ENCODE assay signal across 19 cellular contexts in the genomic region with DNA sequence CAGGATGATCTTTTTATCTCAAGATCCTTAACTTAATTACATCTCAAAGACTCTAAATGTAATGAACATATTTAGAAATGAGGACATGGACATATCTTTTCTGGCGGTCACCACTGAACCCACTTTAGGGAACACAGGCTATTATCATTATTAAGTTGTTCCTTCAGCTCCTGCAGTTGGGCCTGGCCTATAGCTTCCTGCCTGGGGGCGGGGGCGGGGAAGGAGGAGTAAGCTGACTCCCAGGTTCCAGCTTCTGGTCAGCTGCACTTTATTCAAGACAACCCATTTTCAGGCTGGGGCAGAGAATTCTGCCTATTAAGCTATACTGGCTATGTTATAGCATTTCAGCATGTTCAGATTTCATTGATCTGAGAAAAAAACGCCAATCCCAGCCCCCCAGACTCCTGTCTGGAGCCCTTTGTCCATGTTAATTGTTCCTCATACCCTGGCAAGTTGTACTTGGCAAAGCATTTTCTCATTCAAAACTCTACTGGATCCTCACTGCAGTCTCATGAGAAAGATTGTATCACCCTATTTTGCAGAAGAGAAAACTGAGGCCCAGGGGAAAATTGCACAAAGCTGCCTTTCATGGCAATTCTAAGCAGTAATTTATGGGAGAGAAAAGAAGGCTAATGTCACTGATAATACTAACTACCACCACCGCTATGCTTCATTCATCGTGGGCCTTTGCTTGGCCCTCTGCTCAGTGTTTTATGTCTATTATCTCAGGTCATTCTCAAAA. TPM values are rescaled to one million over a fixed set of nuclear protein-coding genes. Genes with fewer than 3 reads are reported as not detected.
A peak's percentile ranks its signal among the peaks of the same experiment; 100 is the strongest.
DNase-seq lines count a peak whose midpoint lies in the region; ATAC-seq and TF ChIP-seq lines count a peak whose summit lies in the region.
"Had no signal": no experiment of that assay in that cellular context is flagged by ENCODE, and none has a peak within 500 bp of the region (broad histone marks: within the 10 kb centered on the region; RNA-seq: fewer than 3 reads in every experiment).

No MANE protein-coding gene starts in this region.

- no peaks in the 10 kb centered on the region; the same call in 1 of the 2 replicates for H3K9me3 Mint-ChIP-seq in WTC11
- H3K9me3 Mint-ChIP-seq: CD8-positive, alpha-beta T cell; HFFc6 had no signal

- DNase-seq in H7 (peak; percentile 44), WTC11 (ENCODE audit: low spot score) (no peak), esophagus muscularis mucosa (ENCODE audit: extremely low spot score) (no peak), glomerular visceral epithelial cell (ENCODE audit: extremely low spot score) (no peak), NCI-H187 (lab: John Stamatoyannopoulos, UW) (no peak)
- DNase-seq: BE2C; CD8-positive, alpha-beta T cell; COR-L47; DMS153; DMS79 treated with DMSO at 0.1 percent for 48 hours; EL; GF-D8; GOT3; HCEC 1CT; HFFc6 had no signal

- H3K27ac Mint-ChIP-seq in WTC11 = no peak overlapping the region
- H3K27ac Mint-ChIP-seq: CD8-positive, alpha-beta T cell; HFFc6 had no signal

- CTCF ChIA-PET in WTC11 (lab: Charles Lee) = interaction anchor here (0.5 to 0.6 kb wide), 4 partner anchors 31 to 1315 kb away, joined by 3 to 4 read pairs (median 3); no protein-coding TSS in a partner anchor

- no peak overlapping the region for H3K4me3 Mint-ChIP-seq in WTC11
- H3K4me3 Mint-ChIP-seq: CD8-positive, alpha-beta T cell; HFFc6 had no signal

- no peak for TF ChIP-seq EP300 in esophagus muscularis mucosa (IDR thresholded peaks at IDR 0.05)

- POLR2A ChIA-PET in WTC11 (lab: Charles Lee) = interaction anchor here (0.5 kb wide), 1 partner anchor 9 kb away, joined by 3 read pairs; no protein-coding TSS in a partner anchor

- WGBS in esophagus muscularis mucosa = 92% methylated on average over 6 of the region's 6 CpGs

- H3K4me1 Mint-ChIP-seq in WTC11 = peaks cover 37% of the 10 kb centered on the region

- peak overlapping the region; percentile 84 to 89 (median 87) for H3K27ac ChIP-seq in esophagus muscularis mucosa (replicated peaks in 1 of 4)
- H3K27ac ChIP-seq in stomach smooth muscle (ENCODE audit: low read length) = peak overlapping the region; percentile 91
- H3K27ac ChIP-seq: C4-2B had no signal

- TF ChIP-seq CTCF in WTC11 (IDR thresholded peaks at IDR 0.05) (no peak), esophagus muscularis mucosa (IDR thresholded peaks at IDR 0.05) (no peak)

- intact Hi-C loops in esophagus muscularis mucosa (cut with DNase I) = no loop called here

- peak; percentile 24; the same call in 1 of the 2 replicates for ATAC-seq in WTC11
- no peak for ATAC-seq in HG02973 (IDR thresholded peaks at IDR 0.05; ENCODE audit: unreplicated experiment)
- ATAC-seq: CD8-positive, alpha-beta T cell; HepG2 had no signal

- no peaks in the 10 kb centered on the region for H3K36me3 ChIP-seq in H7 (replicated peaks; ENCODE audit: control insufficient read depth, insufficient read depth, low read length)
- H3K36me3 ChIP-seq in esophagus muscularis mucosa = no peaks in the 10 kb centered on the region
- no peaks in the 10 kb centered on the region for H3K36me3 ChIP-seq in stomach smooth muscle (ENCODE audit: control insufficient read depth in 2 of 2, insufficient read depth in 2 of 2, low read length in 2 of 2)
- H3K36me3 ChIP-seq: BE2C had no signal

- no peak overlapping the region for H3K9ac ChIP-seq in stomach smooth muscle (ENCODE audit: low read length in 2 of 2)

- H3K4me1 ChIP-seq in esophagus muscularis mucosa (peaks cover 45 to 100% (median 98%) of the 10 kb centered on the region in 4 donors), stomach smooth muscle (ENCODE audit: control insufficient read depth, insufficient read depth, low read length) (peaks cover 93% of the 10 kb centered on the region)
- H3K4me1 ChIP-seq: BE2C had no signal

- H3K27me3 ChIP-seq in H7 (ENCODE audit: control insufficient read depth, insufficient read depth, low read length) (no peaks in the 10 kb centered on the region; the same call in 1 of the 2 replicates), esophagus muscularis mucosa (no peaks in the 10 kb centered on the region), stomach smooth muscle (ENCODE audit: control insufficient read depth in 1 of 2, insufficient read depth in 2 of 2, low read length in 2 of 2) (no peaks in the 10 kb centered on the region)
- H3K27me3 ChIP-seq: BE2C had no signal

- TF ChIP-seq POLR2A in esophagus muscularis mucosa (IDR thresholded peaks at IDR 0.05; ENCODE audit: low read depth) = no peak

- H3K9me3 ChIP-seq in esophagus muscularis mucosa = no peaks in the 10 kb centered on the region
- H3K9me3 ChIP-seq in stomach smooth muscle (ENCODE audit: control insufficient read depth in 2 of 2, low read length in 2 of 2) = no peaks in the 10 kb centered on the region
- H3K9me3 ChIP-seq: BE2C had no signal

- H3K27me3 Mint-ChIP-seq in WTC11 (ENCODE audit: low read depth) = peaks cover 5% of the 10 kb centered on the region

- H3K4me3 ChIP-seq in H7 (ENCODE audit: insufficient read depth, low read depth, low read length) (no peak overlapping the region), esophagus muscularis mucosa (no peak overlapping the region), stomach smooth muscle (ENCODE audit: low read length in 2 of 2) (no peak overlapping the region)

- no peaks in the 10 kb centered on the region for H3K36me3 Mint-ChIP-seq in WTC11
- H3K36me3 Mint-ChIP-seq: CD8-positive, alpha-beta T cell had no signal

TF ChIP-seq in WTC11, 78 proteins besides CTCF, POLR2A, EP300 and RAD21 (continues in another document):
- TF ChIP-seq TEAD4 (CRISPR knock-in tag; IDR thresholded peaks at IDR 0.05) (no peak), ZNF396 (CRISPR knock-in tag; IDR thresholded peaks at IDR 0.05; ENCODE audit: borderline replicate concordance) (no peak), ZNF317 (CRISPR knock-in tag; IDR thresholded peaks at IDR 0.05; ENCODE audit: borderline replicate concordance, low read depth) (no peak), TCF7 (CRISPR knock-in tag; IDR thresholded peaks at IDR 0.05; ENCODE audit: low read depth) (no peak), ZNF423 (CRISPR knock-in tag; IDR thresholded peaks at IDR 0.05) (no peak), EMX1 (CRISPR knock-in tag; IDR thresholded peaks at IDR 0.05) (no peak)
- TF ChIP-seq, protein P1, sequence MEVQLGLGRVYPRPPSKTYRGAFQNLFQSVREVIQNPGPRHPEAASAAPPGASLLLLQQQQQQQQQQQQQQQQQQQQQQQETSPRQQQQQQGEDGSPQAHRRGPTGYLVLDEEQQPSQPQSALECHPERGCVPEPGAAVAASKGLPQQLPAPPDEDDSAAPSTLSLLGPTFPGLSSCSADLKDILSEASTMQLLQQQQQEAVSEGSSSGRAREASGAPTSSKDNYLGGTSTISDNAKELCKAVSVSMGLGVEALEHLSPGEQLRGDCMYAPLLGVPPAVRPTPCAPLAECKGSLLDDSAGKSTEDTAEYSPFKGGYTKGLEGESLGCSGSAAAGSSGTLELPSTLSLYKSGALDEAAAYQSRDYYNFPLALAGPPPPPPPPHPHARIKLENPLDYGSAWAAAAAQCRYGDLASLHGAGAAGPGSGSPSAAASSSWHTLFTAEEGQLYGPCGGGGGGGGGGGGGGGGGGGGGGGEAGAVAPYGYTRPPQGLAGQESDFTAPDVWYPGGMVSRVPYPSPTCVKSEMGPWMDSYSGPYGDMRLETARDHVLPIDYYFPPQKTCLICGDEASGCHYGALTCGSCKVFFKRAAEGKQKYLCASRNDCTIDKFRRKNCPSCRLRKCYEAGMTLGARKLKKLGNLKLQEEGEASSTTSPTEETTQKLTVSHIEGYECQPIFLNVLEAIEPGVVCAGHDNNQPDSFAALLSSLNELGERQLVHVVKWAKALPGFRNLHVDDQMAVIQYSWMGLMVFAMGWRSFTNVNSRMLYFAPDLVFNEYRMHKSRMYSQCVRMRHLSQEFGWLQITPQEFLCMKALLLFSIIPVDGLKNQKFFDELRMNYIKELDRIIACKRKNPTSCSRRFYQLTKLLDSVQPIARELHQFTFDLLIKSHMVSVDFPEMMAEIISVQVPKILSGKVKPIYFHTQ (CRISPR knock-in tag; IDR thresholded peaks at IDR 0.05) = no peak
- TF ChIP-seq, protein P2, sequence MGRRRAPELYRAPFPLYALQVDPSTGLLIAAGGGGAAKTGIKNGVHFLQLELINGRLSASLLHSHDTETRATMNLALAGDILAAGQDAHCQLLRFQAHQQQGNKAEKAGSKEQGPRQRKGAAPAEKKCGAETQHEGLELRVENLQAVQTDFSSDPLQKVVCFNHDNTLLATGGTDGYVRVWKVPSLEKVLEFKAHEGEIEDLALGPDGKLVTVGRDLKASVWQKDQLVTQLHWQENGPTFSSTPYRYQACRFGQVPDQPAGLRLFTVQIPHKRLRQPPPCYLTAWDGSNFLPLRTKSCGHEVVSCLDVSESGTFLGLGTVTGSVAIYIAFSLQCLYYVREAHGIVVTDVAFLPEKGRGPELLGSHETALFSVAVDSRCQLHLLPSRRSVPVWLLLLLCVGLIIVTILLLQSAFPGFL (CRISPR knock-in tag; IDR thresholded peaks at IDR 0.05; ENCODE audit: borderline replicate concordance) = no peak
- TF ChIP-seq, protein P3, sequence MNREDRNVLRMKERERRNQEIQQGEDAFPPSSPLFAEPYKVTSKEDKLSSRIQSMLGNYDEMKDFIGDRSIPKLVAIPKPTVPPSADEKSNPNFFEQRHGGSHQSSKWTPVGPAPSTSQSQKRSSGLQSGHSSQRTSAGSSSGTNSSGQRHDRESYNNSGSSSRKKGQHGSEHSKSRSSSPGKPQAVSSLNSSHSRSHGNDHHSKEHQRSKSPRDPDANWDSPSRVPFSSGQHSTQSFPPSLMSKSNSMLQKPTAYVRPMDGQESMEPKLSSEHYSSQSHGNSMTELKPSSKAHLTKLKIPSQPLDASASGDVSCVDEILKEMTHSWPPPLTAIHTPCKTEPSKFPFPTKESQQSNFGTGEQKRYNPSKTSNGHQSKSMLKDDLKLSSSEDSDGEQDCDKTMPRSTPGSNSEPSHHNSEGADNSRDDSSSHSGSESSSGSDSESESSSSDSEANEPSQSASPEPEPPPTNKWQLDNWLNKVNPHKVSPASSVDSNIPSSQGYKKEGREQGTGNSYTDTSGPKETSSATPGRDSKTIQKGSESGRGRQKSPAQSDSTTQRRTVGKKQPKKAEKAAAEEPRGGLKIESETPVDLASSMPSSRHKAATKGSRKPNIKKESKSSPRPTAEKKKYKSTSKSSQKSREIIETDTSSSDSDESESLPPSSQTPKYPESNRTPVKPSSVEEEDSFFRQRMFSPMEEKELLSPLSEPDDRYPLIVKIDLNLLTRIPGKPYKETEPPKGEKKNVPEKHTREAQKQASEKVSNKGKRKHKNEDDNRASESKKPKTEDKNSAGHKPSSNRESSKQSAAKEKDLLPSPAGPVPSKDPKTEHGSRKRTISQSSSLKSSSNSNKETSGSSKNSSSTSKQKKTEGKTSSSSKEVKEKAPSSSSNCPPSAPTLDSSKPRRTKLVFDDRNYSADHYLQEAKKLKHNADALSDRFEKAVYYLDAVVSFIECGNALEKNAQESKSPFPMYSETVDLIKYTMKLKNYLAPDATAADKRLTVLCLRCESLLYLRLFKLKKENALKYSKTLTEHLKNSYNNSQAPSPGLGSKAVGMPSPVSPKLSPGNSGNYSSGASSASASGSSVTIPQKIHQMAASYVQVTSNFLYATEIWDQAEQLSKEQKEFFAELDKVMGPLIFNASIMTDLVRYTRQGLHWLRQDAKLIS (CRISPR knock-in tag; IDR thresholded peaks at IDR 0.05; ENCODE audit: borderline replicate concordance) = no peak

RNA-seq across cellular contexts. Expression of a gene that starts 25.1 kb away (rescaled TPM):
- not detected in 2 replicates for total RNA-seq in H7 (2014; rRNA removed; shearing (Covaris generic))
- total RNA-seq in WTC11 (2021) = 0.22 to 0.44 TPM (median 0.39 TPM) in 3 replicates
- total RNA-seq in esophagus muscularis mucosa = 100 to 1,000 TPM; 134 to 256 (median 145) TPM
- total RNA-seq: CD8-positive, alpha-beta T cell; HepG2 had no signal

Comparison
In these comparisons a context has a peak if more than half of its experiments do, and no peak if none do; other contexts are left out.
1. RNA of a gene that starts 25.1 kb away (total RNA-seq): 134 to 256 TPM in esophagus muscularis mucosa; 0.22 to 0.44 TPM in WTC11 and not detected in H7; every median in the first group is over 10 times any median in the second.